In the genomic region with DNA sequence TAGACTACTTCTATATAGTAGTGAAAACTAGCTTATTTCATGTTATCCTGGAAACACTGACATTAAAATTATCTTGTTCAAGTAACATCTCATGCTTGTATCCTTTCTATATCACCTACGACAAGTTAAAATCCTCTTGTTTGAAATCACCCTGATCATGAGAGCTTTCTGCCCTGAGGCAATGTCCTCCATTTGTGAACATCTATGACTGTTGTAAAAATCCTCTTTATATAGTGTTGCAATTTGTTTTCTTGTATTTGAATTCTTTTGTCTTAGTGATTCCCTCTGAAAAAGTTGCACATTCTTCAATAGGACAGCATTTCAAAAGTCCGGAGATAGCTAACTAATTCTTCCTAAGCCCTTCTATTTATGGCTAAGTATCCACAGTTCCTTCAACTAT, we compare ENCODE assay signal across 31 cellular contexts.
DNase-seq lines count a peak whose midpoint lies in the region; TF ChIP-seq lines count a peak whose summit lies in the region.
"Had no signal": no experiment of that assay in that cellular context is flagged by ENCODE, and none has a peak within 500 bp of the region (broad histone marks: within the 10 kb centered on the region; RNA-seq: fewer than 3 reads in every experiment).

No MANE protein-coding gene starts in this region.

- H3K4me3 Mint-ChIP-seq in glutamatergic neuron (ENCODE audit: unreplicated experiment) = no peak overlapping the region
- H3K4me3 Mint-ChIP-seq: B cell; CD14-positive monocyte; CD4-positive, alpha-beta memory T cell; CD4-positive, alpha-beta T cell; CD4-positive, CD25-positive, alpha-beta regulatory T cell; CD8-positive, alpha-beta memory T cell; CD8-positive, alpha-beta T cell had no signal

- H4K12ac ChIP-seq in trophoblast cell (ENCODE audit: low read depth, low read length) = no peak overlapping the region

- peak; percentile 23 for DNase-seq in epithelial cell of esophagus (ENCODE audit: low read depth)
- peak; percentile 36 to 91 for DNase-seq in trophoblast cell
- no peak for DNase-seq in SJCRH30
- DNase-seq in glutamatergic neuron = no peak
- DNase-seq: 8988T; ACHN; AML-193; BE2C; C1 segment of cervical spinal cord; Caco-2; Calu3; CD4-positive, alpha-beta memory T cell; CD4-positive, alpha-beta T cell; CD4-positive, CD25-positive, alpha-beta regulatory T cell; CD8-positive, alpha-beta memory T cell; CD8-positive, alpha-beta T cell; COR-L47; DMS 273 treated with DMSO at 0.1 percent for 48 hours; DMS153; DMS53; DMS79; DMS79 treated with DMSO at 0.1 percent for 48 hours; DND-41; EL had no signal

- H3K27me3 Mint-ChIP-seq in glutamatergic neuron (ENCODE audit: unreplicated experiment) = no peaks in the 10 kb centered on the region
- H3K27me3 Mint-ChIP-seq: B cell; CD4-positive, alpha-beta memory T cell; CD4-positive, alpha-beta T cell; CD4-positive, CD25-positive, alpha-beta regulatory T cell; CD8-positive, alpha-beta memory T cell had no signal

- no peak overlapping the region for H2BK120ac ChIP-seq in trophoblast cell (ENCODE audit: insufficient read depth, low read length, poor library complexity)

- H3K79me2 ChIP-seq in trophoblast cell (ENCODE audit: control insufficient read depth, insufficient read depth, low read length, poor library complexity) = no peaks in the 10 kb centered on the region

- no peak overlapping the region for H4K8ac ChIP-seq in trophoblast cell (ENCODE audit: low read depth, low read length)

- no peaks in the 10 kb centered on the region for H3K9me3 ChIP-seq in trophoblast cell (ENCODE audit: insufficient read depth, low read depth, low read length)
- no peaks in the 10 kb centered on the region for H3K9me3 ChIP-seq in SJCRH30 (replicated peaks)
- H3K9me3 ChIP-seq: A549; BE2C; BLaER1; BLaER1 treated with 17β-estradiol and CSF1 and Interleukin-3, amounts not matched to agents 10 nM and 100 nM had no signal

- no peak overlapping the region for H2BK12ac ChIP-seq in trophoblast cell (ENCODE audit: low read length)

- H3K4me3 ChIP-seq in epithelial cell of esophagus (ENCODE audit: low read length) (no peak overlapping the region), trophoblast cell (ENCODE audit: low read depth, low read length) (no peak overlapping the region), SJCRH30 (no peak overlapping the region)
- H3K4me3 ChIP-seq: A549; BLaER1; BLaER1 treated with 17β-estradiol and CSF1 and Interleukin-3, amounts not matched to agents 10 nM and 100 nM had no signal

- H3K14ac ChIP-seq in trophoblast cell (ENCODE audit: low read length) = no peak overlapping the region

- H3K36me3 Mint-ChIP-seq in glutamatergic neuron (ENCODE audit: unreplicated experiment) = no peaks in the 10 kb centered on the region
- H3K36me3 Mint-ChIP-seq: CD14-positive monocyte; CD4-positive, alpha-beta memory T cell; CD4-positive, CD25-positive, alpha-beta regulatory T cell; CD8-positive, alpha-beta memory T cell; CD8-positive, alpha-beta T cell had no signal

- TF ChIP-seq CTCF in epithelial cell of esophagus (IDR thresholded peaks at IDR 0.05; ENCODE audit: insufficient read depth, low read depth, low read length, missing control alignments) (no peak), glutamatergic neuron (IDR thresholded peaks at IDR 0.05; ENCODE audit: partially characterized antibody, unreplicated experiment) (no peak)

- H3K4me1 Mint-ChIP-seq in glutamatergic neuron (ENCODE audit: low read depth, unreplicated experiment) = no peaks in the 10 kb centered on the region
- H3K4me1 Mint-ChIP-seq: B cell; CD14-positive monocyte; CD4-positive, alpha-beta memory T cell; CD4-positive, CD25-positive, alpha-beta regulatory T cell; CD8-positive, alpha-beta memory T cell had no signal

- H3K4me1 ChIP-seq in trophoblast cell (ENCODE audit: control insufficient read depth in 1 of 2, insufficient read depth in 2 of 2, low read length in 2 of 2) (no peaks in the 10 kb centered on the region), SJCRH30 (no peaks in the 10 kb centered on the region)
- H3K4me1 ChIP-seq: A549; BE2C; BLaER1; BLaER1 treated with 17β-estradiol and CSF1 and Interleukin-3, amounts not matched to agents 10 nM and 100 nM had no signal

- H3K27ac ChIP-seq in trophoblast cell (ENCODE audit: low read depth, low read length) (no peak overlapping the region), SJCRH30 (no peak overlapping the region)
- H3K27ac ChIP-seq: 22Rv1; A549; BLaER1; BLaER1 treated with 17β-estradiol and CSF1 and Interleukin-3, amounts not matched to agents 10 nM and 100 nM; C4-2B had no signal

- H2AK5ac ChIP-seq in trophoblast cell (ENCODE audit: low read length) = no peak overlapping the region

- H3K18ac ChIP-seq in trophoblast cell (ENCODE audit: low read length) = no peak overlapping the region

- no peak overlapping the region for H3K9ac ChIP-seq in trophoblast cell (ENCODE audit: low read length)
- H3K9ac ChIP-seq: BLaER1; BLaER1 treated with 17β-estradiol and CSF1 and Interleukin-3, amounts not matched to agents 10 nM and 100 nM had no signal

- H3K27me3 ChIP-seq in trophoblast cell (ENCODE audit: insufficient read depth, low read length) (no peaks in the 10 kb centered on the region), SJCRH30 (no peaks in the 10 kb centered on the region)
- H3K27me3 ChIP-seq: BE2C; BLaER1; BLaER1 treated with 17β-estradiol and CSF1 and Interleukin-3, amounts not matched to agents 10 nM and 100 nM had no signal

- no peaks in the 10 kb centered on the region for H3K79me1 ChIP-seq in trophoblast cell (ENCODE audit: low read length)

- H3K27ac Mint-ChIP-seq in glutamatergic neuron (ENCODE audit: unreplicated experiment) = no peak overlapping the region
- H3K27ac Mint-ChIP-seq: B cell; CD14-positive monocyte; CD4-positive, alpha-beta memory T cell; CD4-positive, alpha-beta T cell; CD4-positive, CD25-positive, alpha-beta regulatory T cell; CD8-positive, alpha-beta memory T cell; CD8-positive, alpha-beta T cell had no signal

- H4K91ac ChIP-seq in trophoblast cell (ENCODE audit: low read depth, low read length) = no peak overlapping the region

- H3K36me3 ChIP-seq in trophoblast cell (ENCODE audit: control insufficient read depth in 1 of 2, insufficient read depth in 2 of 2, low read length in 2 of 2) = no peaks in the 10 kb centered on the region
- no peaks in the 10 kb centered on the region for H3K36me3 ChIP-seq in SJCRH30
- H3K36me3 ChIP-seq: BE2C; BLaER1; BLaER1 treated with 17β-estradiol and CSF1 and Interleukin-3, amounts not matched to agents 10 nM and 100 nM had no signal

- no peak overlapping the region for H2AFZ ChIP-seq in trophoblast cell (ENCODE audit: insufficient read depth, low read length, poor library complexity)

- no CpG with 5 or more reads among the region's 2 CpGs for WGBS in trophoblast cell (ENCODE audit: extremely low coverage, insufficient coverage, insufficient read length)

- no peak overlapping the region for H3K4ac ChIP-seq in trophoblast cell (ENCODE audit: low read depth, low read length)

- no peaks in the 10 kb centered on the region for H3K9me3 Mint-ChIP-seq in glutamatergic neuron (ENCODE audit: unreplicated experiment)

- H3K4me2 ChIP-seq in trophoblast cell (ENCODE audit: low read length) = no peak overlapping the region
- H3K4me2 ChIP-seq: A549; BLaER1; BLaER1 treated with 17β-estradiol and CSF1 and Interleukin-3, amounts not matched to agents 10 nM and 100 nM had no signal

- H2BK5ac ChIP-seq in trophoblast cell (ENCODE audit: low read depth, low read length, poor library complexity) = no peak overlapping the region

- H3K23ac ChIP-seq in trophoblast cell (ENCODE audit: low read length) = no peak overlapping the region

Comparison
In these comparisons a context has a peak if more than half of its experiments do, and no peak if none do; other contexts are left out.
1. DNase-seq: peak in epithelial cell of esophagus (single experiment) and trophoblast cell (2 of 2); none in SJCRH30 (0 of 2) and glutamatergic neuron (single experiment).